ENCODE assay signal across 8 cellular contexts in genomic region chr20:62382306-62383198, GRCh38. TPM values are rescaled to one million over a fixed set of nuclear protein-coding genes. Genes with fewer than 3 reads are reported as not detected.
DNase-seq lines count a peak whose midpoint lies in the region; ATAC-seq and TF ChIP-seq lines count a peak whose summit lies in the region.

No MANE protein-coding gene starts in this region.

- H3K4me2 ChIP-seq in SU-DHL-6 (ENCODE audit: low read depth, low read length, poor library complexity, severe bottlenecking) = no peak overlapping the region

- peaks cover 15 to 24% of the 10 kb centered on the region in 2 donors for H3K36me3 Mint-ChIP-seq in activated naive CD4-positive, alpha-beta T cell treated with anti-CD3 and anti-CD28 coated beads, Interleukin-2, amount 50 U/mL, for 72 hours

- H3K9me2 ChIP-seq in SU-DHL-6 (replicated peaks; ENCODE audit: insufficient read depth, low read length) = no peaks in the 10 kb centered on the region

- H3K9me3 Mint-ChIP-seq in activated naive CD4-positive, alpha-beta T cell treated with anti-CD3 and anti-CD28 coated beads, Interleukin-2, amount 50 U/mL, for 72 hours = peaks cover 6% of the 10 kb centered on the region in 2 donors

- H3K9ac ChIP-seq in SU-DHL-6 (ENCODE audit: low read length) = no peak overlapping the region

- no peak overlapping the region for H2AFZ ChIP-seq in SU-DHL-6 (ENCODE audit: low read depth, low read length, severe bottlenecking)

- peak; percentile 71 to 81 for ATAC-seq in activated naive CD4-positive, alpha-beta T cell treated with anti-CD3 and anti-CD28 coated beads, Interleukin-2, amount 50 U/mL, for 72 hours
- ATAC-seq in GM18870 (IDR thresholded peaks at IDR 0.05; ENCODE audit: unreplicated experiment) = no peak

- no peaks in the 10 kb centered on the region for H3K27me3 ChIP-seq in SU-DHL-6 (ENCODE audit: low read length)
- no peaks in the 10 kb centered on the region for H3K27me3 ChIP-seq in cardiac muscle cell

- H3K27ac ChIP-seq in SU-DHL-6 (ENCODE audit: low read depth, low read length) = no peak overlapping the region
- no peak overlapping the region for H3K27ac ChIP-seq in cardiac muscle cell

- DNase-seq in DMS53 treated with DMSO at 0.1 percent for 48 hours (lab: John Stamatoyannopoulos, UW; ENCODE audit: unreplicated experiment) = peak; percentile 59
- DNase-seq in H4 (ENCODE audit: low spot score) = peak; percentile 75
- DNase-seq in NCI-H1417 treated with DMSO at 0.1 percent for 48 hours (lab: John Stamatoyannopoulos, UW) = peak; percentile 41
- peak; percentile 71 to 84 for DNase-seq in activated naive CD4-positive, alpha-beta T cell treated with anti-CD3 and anti-CD28 coated beads, Interleukin-2, amount 50 U/mL, for 72 hours (ENCODE audit: low spot score in 2 of 2)
- peak; percentile 75 to 87 for DNase-seq in cardiac muscle cell (ENCODE audit: low read depth in 1 of 2, low spot score in 1 of 2)
- DNase-seq in retinal pigment epithelial cell (ENCODE audit: low read depth) = no peak

- no peak overlapping the region for H3K4me3 ChIP-seq in SU-DHL-6 (ENCODE audit: insufficient read depth, low read length, poor library complexity, severe bottlenecking)
- no peak overlapping the region for H3K4me3 ChIP-seq in cardiac muscle cell
- no peak overlapping the region for H3K4me3 ChIP-seq in retinal pigment epithelial cell (ENCODE audit: low read length)

- no peaks in the 10 kb centered on the region for H4K20me1 ChIP-seq in SU-DHL-6 (ENCODE audit: low read depth, low read length)

- H3K27ac Mint-ChIP-seq in activated naive CD4-positive, alpha-beta T cell treated with anti-CD3 and anti-CD28 coated beads, Interleukin-2, amount 50 U/mL, for 72 hours = no peak overlapping the region

- H3K36me3 ChIP-seq in SU-DHL-6 (ENCODE audit: low read length) = peaks cover 5% of the 10 kb centered on the region
- H3K36me3 ChIP-seq in cardiac muscle cell = no peaks in the 10 kb centered on the region

- peaks cover 4% of the 10 kb centered on the region for H3K4me1 ChIP-seq in cardiac muscle cell (ENCODE audit: low read depth)

- TF ChIP-seq CTCF in SU-DHL-6 (IDR thresholded peaks at IDR 0.05; ENCODE audit: insufficient read depth, low read length, poor library complexity, severe bottlenecking) (peak; percentile 74), cardiac muscle cell (IDR thresholded peaks at IDR 0.05; ENCODE audit: low read depth, low read length) (peak; percentile 94), retinal pigment epithelial cell (conservative IDR thresholded peaks at IDR 0.05; ENCODE audit: low read depth, low read length) (peak; percentile 97)

- no peaks in the 10 kb centered on the region for H3K9me3 ChIP-seq in SU-DHL-6 (ENCODE audit: insufficient read depth, low read length)
- H3K9me3 ChIP-seq in cardiac muscle cell (ENCODE audit: low read depth) = no peaks in the 10 kb centered on the region

- 0 out of 2 replicates have a peak, but pooled peaks cover 3% of the 10 kb centered on the region for H3F3A ChIP-seq in SU-DHL-6 (ENCODE audit: insufficient read depth)

- H3K79me2 ChIP-seq in SU-DHL-6 (ENCODE audit: insufficient read depth, low read length) = peaks cover 21% of the 10 kb centered on the region

RNA-seq across cellular contexts. Expression of gene RPS21, which starts 4.4 kb away (rescaled TPM):
- 2,095 and 2,204 TPM in 2 replicates for total RNA-seq in H4 (2014; rRNA removed; shearing (Covaris generic))
- total RNA-seq in activated naive CD4-positive, alpha-beta T cell treated with anti-CD3 and anti-CD28 coated beads, Interleukin-2, amount 50 U/mL, for 72 hours = 1,000 to 10,000 TPM; 2,243 to 2,653 TPM
- total RNA-seq in cardiac muscle cell = 839 and 997 TPM in 2 replicates
- polyA plus RNA-seq in cardiac muscle cell = 374 and 378 TPM in 2 replicates

RNA-seq across cellular contexts. Expression of gene LAMA5, which starts 15.4 kb away (rescaled TPM):
- total RNA-seq in H4 (2014; rRNA removed; shearing (Covaris generic)) = 4.4 and 4.5 TPM in 2 replicates
- total RNA-seq in activated naive CD4-positive, alpha-beta T cell treated with anti-CD3 and anti-CD28 coated beads, Interleukin-2, amount 50 U/mL, for 72 hours = under 1 TPM; 0.36 to 0.95 TPM
- total RNA-seq in cardiac muscle cell = 103 and 162 TPM in 2 replicates
- 168 and 214 TPM in 2 replicates for polyA plus RNA-seq in cardiac muscle cell

RNA-seq across cellular contexts. Expression of gene CABLES2, which starts 24.5 kb away (rescaled TPM):
- 2.4 and 4.8 TPM in 2 replicates for total RNA-seq in H4 (2014; rRNA removed; shearing (Covaris generic))
- total RNA-seq in activated naive CD4-positive, alpha-beta T cell treated with anti-CD3 and anti-CD28 coated beads, Interleukin-2, amount 50 U/mL, for 72 hours = 1 to 10 TPM; 5.8 to 6.4 TPM
- 15.5 and 17.9 TPM in 2 replicates for total RNA-seq in cardiac muscle cell
- 21.4 and 23.8 TPM in 2 replicates for polyA plus RNA-seq in cardiac muscle cell

RNA-seq across cellular contexts. Expression of gene RBBP8NL, which starts 44.8 kb away (rescaled TPM):
- total RNA-seq in H4 (2014; rRNA removed; shearing (Covaris generic)) = not detected in 2 replicates
- total RNA-seq in activated naive CD4-positive, alpha-beta T cell treated with anti-CD3 and anti-CD28 coated beads, Interleukin-2, amount 50 U/mL, for 72 hours = not detected
- total RNA-seq in cardiac muscle cell = not detected in 2 replicates
- not detected in 2 replicates for polyA plus RNA-seq in cardiac muscle cell

Comparison
In these comparisons a context has a peak if more than half of its experiments do, and no peak if none do; other contexts are left out.
1. RNA of gene LAMA5, which starts 15.4 kb away (total RNA-seq): 103 to 162 TPM in cardiac muscle cell; 4.4 to 4.5 TPM in H4 and 0.36 to 0.95 TPM in activated naive CD4-positive, alpha-beta T cell treated with anti-CD3 and anti-CD28 coated beads, Interleukin-2, amount 50 U/mL, for 72 hours; every median in the first group is over 10 times any median in the second.
2. Peak in every context shown above with its lines, with median percentiles within 50 percentile points of each other: CTCF ChIP-seq.